In genomic region chr9:18393340-18394130, GRCh38 we compare ENCODE assay signal across 9 cellular contexts.
DNase-seq lines count a peak whose midpoint lies in the region; FAIRE-seq and TF ChIP-seq lines count a peak whose summit lies in the region.
"Had no signal": no experiment of that assay in that cellular context is flagged by ENCODE, and none has a peak within 500 bp of the region (broad histone marks: within the 10 kb centered on the region; RNA-seq: fewer than 3 reads in every experiment).

No MANE protein-coding gene starts in this region.

- H3K4me1 ChIP-seq in skeletal muscle satellite cell (ENCODE audit: control insufficient read depth, insufficient read depth, low read length) = peaks cover 20% of the 10 kb centered on the region
- no peaks in the 10 kb centered on the region for H3K4me1 ChIP-seq in smooth muscle cell (ENCODE audit: low read depth)

- H3K9ac ChIP-seq in skeletal muscle satellite cell (ENCODE audit: low read depth, low read length) = peak overlapping the region; percentile 42
- no peak overlapping the region for H3K9ac ChIP-seq in smooth muscle cell (ENCODE audit: low read depth)

- H3K36me3 ChIP-seq in skeletal muscle satellite cell (ENCODE audit: insufficient read depth, low read length) (no peaks in the 10 kb centered on the region), smooth muscle cell (ENCODE audit: low read depth) (no peaks in the 10 kb centered on the region)

- FAIRE-seq in GM19239 (lab: Jason Lieb, UNC) = no peak

- H3K4me2 ChIP-seq in skeletal muscle satellite cell (ENCODE audit: low read length) = peak overlapping the region; percentile 33
- no peak overlapping the region for H3K4me2 ChIP-seq in smooth muscle cell

- TF ChIP-seq RAD21 in Ishikawa (IDR thresholded peaks at IDR 0.05; ENCODE audit: low read depth) = no peak

- peaks cover 6% of the 10 kb centered on the region for H3F3A ChIP-seq in smooth muscle cell (ENCODE audit: low read depth)

- no peak for TF ChIP-seq CTCF in 22Rv1 (IDR thresholded peaks at IDR 0.05)
- no peak for TF ChIP-seq CTCF in smooth muscle cell (IDR thresholded peaks at IDR 0.05; ENCODE audit: borderline replicate concordance, insufficient read depth, poor library complexity, severe bottlenecking)

- no peaks in the 10 kb centered on the region for H4K20me1 ChIP-seq in smooth muscle cell (ENCODE audit: low read depth)

- H3K9me3 ChIP-seq in skeletal muscle satellite cell (replicated peaks; ENCODE audit: low read length) = no peaks in the 10 kb centered on the region
- no peaks in the 10 kb centered on the region for H3K9me3 ChIP-seq in smooth muscle cell (replicated peaks; ENCODE audit: low read depth)

- DNase-seq in RPMI7951 (ENCODE audit: low read depth) (peak; percentile 96), globus pallidus (ENCODE audit: low spot score) (peak; percentile 47), GM19239 (ENCODE audit: insufficient read length, low spot score) (no peak), smooth muscle cell (lab: John Stamatoyannopoulos, UW; ENCODE audit: unreplicated experiment) (no peak)
- DNase-seq in stimulated activated CD4-positive, alpha-beta T cell treated with anti-CD3 and anti-CD28 coated beads, Interleukin-4, amount 100 ng/mL, for 24 hours = no peak
- DNase-seq: CD4-positive, CD25-positive, alpha-beta regulatory T cell had no signal

- TF ChIP-seq EP300 in Ishikawa (IDR thresholded peaks at IDR 0.05; ENCODE audit: borderline replicate concordance) = no peak

- 72% methylated on average over 4 of the region's 4 CpGs for WGBS in smooth muscle cell (ENCODE audit: low lambda C conversion rate)

- H3K27me3 ChIP-seq in skeletal muscle satellite cell (ENCODE audit: control insufficient read depth, insufficient read depth, low read length) (no peaks in the 10 kb centered on the region), smooth muscle cell (ENCODE audit: low read depth) (no peaks in the 10 kb centered on the region)

- no peak overlapping the region for H2AFZ ChIP-seq in smooth muscle cell (ENCODE audit: low read depth)

- H3K4me3 ChIP-seq in skeletal muscle satellite cell (ENCODE audit: low read length) = no peak overlapping the region
- H3K4me3 ChIP-seq in smooth muscle cell = no peak overlapping the region

- no peaks in the 10 kb centered on the region for H3K79me2 ChIP-seq in smooth muscle cell (ENCODE audit: low read depth)

- H3K27ac ChIP-seq in 22Rv1 = peak overlapping the region; percentile 89
- H3K27ac ChIP-seq in smooth muscle cell (ENCODE audit: low read depth) = no peak overlapping the region

TF ChIP-seq in Ishikawa, 13 proteins besides CTCF, POLR2A, EP300 and RAD21:
- TF ChIP-seq ZBTB7A (IDR thresholded peaks at IDR 0.05; ENCODE audit: low read depth) = no peak
- peak; percentile 53 for TF ChIP-seq NFIC (IDR thresholded peaks at IDR 0.05)

Comparison
In these comparisons a context has a peak if more than half of its experiments do, and no peak if none do; other contexts are left out.
1. DNase-seq: peak in RPMI7951 (single experiment) and globus pallidus (single experiment); none in GM19239 (single experiment), stimulated activated CD4-positive, alpha-beta T cell treated with anti-CD3 and anti-CD28 coated beads, Interleukin-4, amount 100 ng/mL, for 24 hours (single experiment) and smooth muscle cell (single experiment).